In genomic region chr5:139283252-139284166, GRCh38 we compare ENCODE assay signal across 1 cellular context.
TF ChIP-seq lines count a peak whose summit lies in the region.

No MANE protein-coding gene starts in this region.

TF ChIP-seq in H1, 55 proteins besides CTCF, POLR2A, EP300 and RAD21:
- no peak for TF ChIP-seq SIN3A (conservative IDR thresholded peaks at IDR 0.05 in 1 of 2, IDR thresholded peaks at IDR 0.05 in 1 of 2; ENCODE audit: low read depth in 1 of 2, low read length in 2 of 2)
- peak; percentile 80 for TF ChIP-seq POLR2AphosphoS5 (IDR thresholded peaks at IDR 0.05; ENCODE audit: low read depth, low read length)
